8 cellular contexts compared by ENCODE assay signal in the genomic region with DNA sequence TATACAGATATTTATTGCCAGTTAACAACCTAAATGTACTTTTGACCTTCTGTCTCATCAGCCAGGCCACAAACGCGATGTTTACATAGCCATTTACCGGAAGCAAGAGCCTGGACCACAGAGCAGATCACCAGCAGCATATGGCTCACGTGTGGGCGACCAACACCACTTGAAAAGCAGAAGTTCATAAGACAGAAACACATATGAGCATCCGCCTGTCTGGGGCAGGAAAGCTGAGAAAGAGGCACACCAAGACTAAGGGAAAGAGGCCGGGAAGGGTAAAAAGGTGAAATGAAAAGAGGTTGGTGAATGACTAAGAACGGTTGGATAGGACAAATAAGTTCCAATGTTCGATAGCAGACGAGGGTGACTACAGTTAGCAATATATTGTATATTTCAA. TPM values are rescaled to one million over a fixed set of nuclear protein-coding genes. Genes with fewer than 3 reads are reported as not detected.
DNase-seq lines count a peak whose midpoint lies in the region; ATAC-seq and TF ChIP-seq lines count a peak whose summit lies in the region.

No MANE protein-coding gene starts in this region.

- H3K9me3 Mint-ChIP-seq in activated CD4-positive, alpha-beta memory T cell treated with anti-CD3 and anti-CD28 coated beads for 36 hours: no peaks in the 10 kb centered on the region
- H3K9me3 Mint-ChIP-seq in stimulated activated naive CD8-positive, alpha-beta T cell treated with anti-CD3 and anti-CD28 coated beads, Interleukin-15, amount 100 ng/mL, for 72 hours: no peaks in the 10 kb centered on the region

- peak overlapping the region; percentile 76; the same call in 1 of the 2 replicates for H3K4me3 ChIP-seq in GM08714 (ENCODE audit: low read length)
- peak overlapping the region in 1 of 2 donors; percentile 58 for H3K4me3 ChIP-seq in gastroesophageal sphincter

- WGBS in gastroesophageal sphincter (ENCODE audit: low coverage in 1 of 2), 2 donors: 61 to 77% methylated on average over 10 of the region's 10 CpGs

- H3K27me3 Mint-ChIP-seq in activated CD4-positive, alpha-beta memory T cell treated with anti-CD3 and anti-CD28 coated beads for 36 hours: peaks cover 33% of the 10 kb centered on the region
- H3K27me3 Mint-ChIP-seq in stimulated activated naive CD8-positive, alpha-beta T cell treated with anti-CD3 and anti-CD28 coated beads, Interleukin-15, amount 100 ng/mL, for 72 hours: peaks cover 6% of the 10 kb centered on the region

- no peak for TF ChIP-seq CTCF in gastroesophageal sphincter (IDR thresholded peaks at IDR 0.05)

- intact Hi-C loops in activated CD4-positive, alpha-beta memory T cell treated with anti-CD3 and anti-CD28 coated beads for 36 hours (cut with micrococcal nuclease): no loop called here

- no peaks in the 10 kb centered on the region for H3K9me3 ChIP-seq in gastroesophageal sphincter

- no peak for TF ChIP-seq POLR2A in gastroesophageal sphincter (IDR thresholded peaks at IDR 0.05)

- DNase-seq in HuH-7.5 (ENCODE audit: low spot score) (peak; percentile 22), kidney glomerular epithelial cell (lab: John Stamatoyannopoulos, UW) (peak; percentile 17), hippocampal formation (lab: John Stamatoyannopoulos, UW) (no peak)
- DNase-seq in activated CD4-positive, alpha-beta memory T cell treated with anti-CD3 and anti-CD28 coated beads for 36 hours: peak; percentile 64
- DNase-seq in stimulated activated naive CD8-positive, alpha-beta T cell treated with anti-CD3 and anti-CD28 coated beads, Interleukin-15, amount 100 ng/mL, for 72 hours: peak; percentile 61 to 72

- H3K4me3 Mint-ChIP-seq in activated CD4-positive, alpha-beta memory T cell treated with anti-CD3 and anti-CD28 coated beads for 36 hours: peak overlapping the region; percentile 58
- peak overlapping the region; percentile 68 to 85 for H3K4me3 Mint-ChIP-seq in stimulated activated naive CD8-positive, alpha-beta T cell treated with anti-CD3 and anti-CD28 coated beads, Interleukin-15, amount 100 ng/mL, for 72 hours

- H3K4me1 ChIP-seq in gastroesophageal sphincter: peaks cover 0 to 22% (median 0%) of the 10 kb centered on the region in 3 donors

- CTCF ChIA-PET in activated CD4-positive, alpha-beta memory T cell treated with anti-CD3 and anti-CD28 coated beads for 36 hours (lab: Charles Lee): no interaction called here

- TF ChIP-seq EP300 in gastroesophageal sphincter (IDR thresholded peaks at IDR 0.05): no peak

- POLR2A ChIA-PET in activated CD4-positive, alpha-beta memory T cell treated with anti-CD3 and anti-CD28 coated beads for 36 hours (lab: Charles Lee): interaction anchor here (1.2 kb wide), 1 partner anchor 28 kb away, joined by 5 read pairs; no protein-coding TSS in a partner anchor

- H3K36me3 ChIP-seq in gastroesophageal sphincter: no peaks in the 10 kb centered on the region

- peaks cover 22% of the 10 kb centered on the region for H3K4me1 Mint-ChIP-seq in activated CD4-positive, alpha-beta memory T cell treated with anti-CD3 and anti-CD28 coated beads for 36 hours (ENCODE audit: low read depth)
- peaks cover 30% of the 10 kb centered on the region for H3K4me1 Mint-ChIP-seq in stimulated activated naive CD8-positive, alpha-beta T cell treated with anti-CD3 and anti-CD28 coated beads, Interleukin-15, amount 100 ng/mL, for 72 hours

- H3K27ac Mint-ChIP-seq in activated CD4-positive, alpha-beta memory T cell treated with anti-CD3 and anti-CD28 coated beads for 36 hours: peak overlapping the region; percentile 31
- H3K27ac Mint-ChIP-seq in stimulated activated naive CD8-positive, alpha-beta T cell treated with anti-CD3 and anti-CD28 coated beads, Interleukin-15, amount 100 ng/mL, for 72 hours: peak overlapping the region; percentile 53 to 66

- H3K27ac ChIP-seq in gastroesophageal sphincter: peak overlapping the region in 1 of 4 donors; percentile 65

- no peaks in the 10 kb centered on the region for H3K36me3 Mint-ChIP-seq in activated CD4-positive, alpha-beta memory T cell treated with anti-CD3 and anti-CD28 coated beads for 36 hours

- ATAC-seq in GM21528 (IDR thresholded peaks at IDR 0.05; ENCODE audit: low FRiP score, unreplicated experiment) (peak; percentile 95), gastroesophageal sphincter (no peak)
- peak; percentile 79 for ATAC-seq in stimulated activated naive CD8-positive, alpha-beta T cell treated with anti-CD3 and anti-CD28 coated beads, Interleukin-15, amount 100 ng/mL, for 72 hours

- peaks cover 40% of the 10 kb centered on the region for H3K27me3 ChIP-seq in gastroesophageal sphincter

RNA-seq across cellular contexts. Expression of gene ABCB1, which starts 1.3 kb away (rescaled TPM):
- 1 to 10 TPM; 4.7 to 5.4 TPM for total RNA-seq in activated CD4-positive, alpha-beta memory T cell treated with anti-CD3 and anti-CD28 coated beads for 36 hours
- 10 to 100 TPM in 2 of 4 donors, 1 to 10 TPM in 2; 5.6 to 18.4 (median 8.2) TPM for total RNA-seq in gastroesophageal sphincter

RNA-seq across cellular contexts. Expression of gene RUNDC3B, which starts 28.9 kb away (rescaled TPM):
- total RNA-seq in activated CD4-positive, alpha-beta memory T cell treated with anti-CD3 and anti-CD28 coated beads for 36 hours: under 1 TPM; 0.43 to 0.53 TPM
- total RNA-seq in gastroesophageal sphincter: 1 to 10 TPM; 1.7 to 5.3 (median 3.2) TPM

Comparison
In these comparisons a context has a peak if more than half of its experiments do, and no peak if none do; other contexts are left out.
1. DNase-seq: peak in HuH-7.5 (single experiment), activated CD4-positive, alpha-beta memory T cell treated with anti-CD3 and anti-CD28 coated beads for 36 hours (single experiment), kidney glomerular epithelial cell (single experiment) and stimulated activated naive CD8-positive, alpha-beta T cell treated with anti-CD3 and anti-CD28 coated beads, Interleukin-15, amount 100 ng/mL, for 72 hours (2 of 2); none in hippocampal formation (0 of 2).